11 cellular contexts compared by ENCODE assay signal in the genomic region with DNA sequence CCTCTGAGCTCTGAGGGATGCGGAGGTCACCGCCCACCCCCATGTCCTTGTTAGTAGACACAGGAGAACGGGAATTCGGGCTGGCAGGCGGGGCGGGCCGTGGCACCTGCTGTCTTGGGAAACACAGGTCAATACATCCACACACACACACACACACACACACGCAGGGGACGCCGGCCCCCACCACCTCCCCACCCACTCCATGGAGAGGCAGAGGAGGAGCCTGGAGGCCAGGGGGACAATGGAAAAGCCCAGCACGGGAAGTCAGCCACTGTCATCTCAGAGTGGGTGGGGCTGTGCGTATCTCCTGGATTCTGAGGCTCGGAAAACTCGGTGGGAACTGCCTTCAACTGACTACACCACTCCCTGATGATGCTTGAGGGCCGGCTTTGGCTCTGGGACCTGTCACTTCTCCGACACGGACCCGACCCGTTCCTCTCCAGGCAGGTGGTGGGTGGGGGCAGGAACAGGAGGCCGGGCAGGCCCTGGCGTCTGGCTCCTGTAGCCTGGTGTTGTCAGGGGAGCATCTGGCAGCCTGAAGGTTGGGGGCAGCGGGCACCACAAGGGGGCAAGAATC. TPM values are rescaled to one million over a fixed set of nuclear protein-coding genes. Genes with fewer than 3 reads are reported as not detected.
DNase-seq lines count a peak whose midpoint lies in the region; ATAC-seq and TF ChIP-seq lines count a peak whose summit lies in the region.
"Had no signal": no experiment of that assay in that cellular context is flagged by ENCODE, and none has a peak within 500 bp of the region (broad histone marks: within the 10 kb centered on the region; RNA-seq: fewer than 3 reads in every experiment).

No MANE protein-coding gene starts in this region.

- CTCF ChIA-PET in activated CD8-positive, alpha-beta T cell treated with anti-CD3 and anti-CD28 coated beads for 36 hours (lab: Charles Lee) = interaction anchor here (0.6 kb wide), 1 partner anchor 62 kb away, joined by 3 read pairs; no protein-coding TSS in a partner anchor

- no peak overlapping the region for H3K4me3 ChIP-seq in RWPE2 (ENCODE audit: severe bottlenecking)
- H3K4me3 ChIP-seq in right cardiac atrium (ENCODE audit: low read length) = no peak overlapping the region
- no peak overlapping the region for H3K4me3 ChIP-seq in subcutaneous abdominal adipose tissue (ENCODE audit: low read depth in 1 of 5, low read length in 5 of 5)

- H3K27ac ChIP-seq in RWPE2 (ENCODE audit: poor library complexity, severe bottlenecking) (peak overlapping the region; percentile 16), right cardiac atrium (ENCODE audit: low read length) (no peak overlapping the region), subcutaneous abdominal adipose tissue (ENCODE audit: low read depth, low read length) (peak overlapping the region; percentile 79)

- no peaks in the 10 kb centered on the region for H3K4me1 Mint-ChIP-seq in activated T-cell treated with anti-CD3 and anti-CD28 coated beads, Interleukin-2, amount 50 U/mL, for 24 hours (ENCODE audit: low read depth)
- H3K4me1 Mint-ChIP-seq in activated CD8-positive, alpha-beta T cell treated with anti-CD3 and anti-CD28 coated beads for 36 hours (ENCODE audit: low read depth) = no peaks in the 10 kb centered on the region

- H3K27me3 ChIP-seq in RWPE2 (ENCODE audit: insufficient read depth, poor library complexity, severe bottlenecking) (no peaks in the 10 kb centered on the region), right cardiac atrium (ENCODE audit: control insufficient read depth, insufficient read depth) (no peaks in the 10 kb centered on the region), subcutaneous abdominal adipose tissue (ENCODE audit: control insufficient read depth in 5 of 5, insufficient read depth in 4 of 5, low read length in 5 of 5) (no peaks in the 10 kb centered on the region)

- peaks cover 69% of the 10 kb centered on the region for H3K36me3 Mint-ChIP-seq in activated T-cell treated with anti-CD3 and anti-CD28 coated beads, Interleukin-2, amount 50 U/mL, for 24 hours (ENCODE audit: low read depth)
- H3K36me3 Mint-ChIP-seq in activated CD8-positive, alpha-beta T cell treated with anti-CD3 and anti-CD28 coated beads for 36 hours (ENCODE audit: low read depth) = peaks cover 7% of the 10 kb centered on the region

- no peaks in the 10 kb centered on the region for H3K27me3 Mint-ChIP-seq in activated T-cell treated with anti-CD3 and anti-CD28 coated beads, Interleukin-2, amount 50 U/mL, for 24 hours
- H3K27me3 Mint-ChIP-seq in activated CD8-positive, alpha-beta T cell treated with anti-CD3 and anti-CD28 coated beads for 36 hours = no peaks in the 10 kb centered on the region

- WGBS in right cardiac atrium = 54% methylated on average over 22 of the region's 22 CpGs

- POLR2A ChIA-PET in activated CD8-positive, alpha-beta T cell treated with anti-CD3 and anti-CD28 coated beads for 36 hours (lab: Charles Lee) = interaction anchor here (0.8 kb wide), 1 partner anchor 27 kb away, joined by 3 read pairs; no protein-coding TSS in a partner anchor

- H3K9me3 Mint-ChIP-seq in activated T-cell treated with anti-CD3 and anti-CD28 coated beads, Interleukin-2, amount 50 U/mL, for 24 hours = no peaks in the 10 kb centered on the region
- H3K9me3 Mint-ChIP-seq in activated CD8-positive, alpha-beta T cell treated with anti-CD3 and anti-CD28 coated beads for 36 hours = no peaks in the 10 kb centered on the region

- no peak overlapping the region for H3K4me3 Mint-ChIP-seq in activated T-cell treated with anti-CD3 and anti-CD28 coated beads, Interleukin-2, amount 50 U/mL, for 24 hours
- no peak overlapping the region for H3K4me3 Mint-ChIP-seq in activated CD8-positive, alpha-beta T cell treated with anti-CD3 and anti-CD28 coated beads for 36 hours

- no peak for TF ChIP-seq CTCF in RWPE2 (IDR thresholded peaks at IDR 0.05; ENCODE audit: poor library complexity, severe bottlenecking)
- TF ChIP-seq CTCF in activated CD8-positive, alpha-beta T cell treated with anti-CD3 and anti-CD28 coated beads for 36 hours (IDR thresholded peaks at IDR 0.05) = no peak

- H3K9me3 ChIP-seq in RWPE2 (ENCODE audit: severe bottlenecking) (no peaks in the 10 kb centered on the region), right cardiac atrium (ENCODE audit: control insufficient read depth, low read length) (no peaks in the 10 kb centered on the region), subcutaneous abdominal adipose tissue (ENCODE audit: control insufficient read depth in 5 of 5, low read length in 5 of 5) (no peaks in the 10 kb centered on the region)

- H3K4me1 ChIP-seq in RWPE2 (ENCODE audit: insufficient read depth, poor library complexity, severe bottlenecking) (no peaks in the 10 kb centered on the region), right cardiac atrium (ENCODE audit: control insufficient read depth, insufficient read depth, low read length) (no peaks in the 10 kb centered on the region), subcutaneous abdominal adipose tissue (ENCODE audit: control insufficient read depth in 5 of 5, insufficient read depth in 5 of 5, low read length in 5 of 5) (peaks cover 11 to 51% (median 40%) of the 10 kb centered on the region in 5 donors)

- H3K27ac Mint-ChIP-seq in activated T-cell treated with anti-CD3 and anti-CD28 coated beads, Interleukin-2, amount 50 U/mL, for 24 hours = peak overlapping the region; percentile 44
- no peak overlapping the region for H3K27ac Mint-ChIP-seq in activated CD8-positive, alpha-beta T cell treated with anti-CD3 and anti-CD28 coated beads for 36 hours

- no peak for ATAC-seq in RWPE2 (ENCODE audit: low read depth)
- ATAC-seq in right cardiac atrium = peak; percentile 34 to 80
- ATAC-seq in activated CD8-positive, alpha-beta T cell treated with anti-CD3 and anti-CD28 coated beads for 36 hours = no peak
- ATAC-seq: esophagus mucosa had no signal

- peaks cover 72% of the 10 kb centered on the region for H3K36me3 ChIP-seq in RWPE2 (ENCODE audit: low read depth)
- H3K36me3 ChIP-seq in subcutaneous abdominal adipose tissue (ENCODE audit: control insufficient read depth in 5 of 5, insufficient read depth in 5 of 5, low read length in 5 of 5) = peaks cover 0 to 57% (median 50%) of the 10 kb centered on the region in 5 donors

- DNase-seq in activated T-cell treated with anti-CD3 and anti-CD28 coated beads, Interleukin-2, amount 50 U/mL, for 24 hours = no peak
- no peak for DNase-seq in activated T-cell treated with anti-CD3 and anti-CD28 coated beads, Interleukin-2, amount 50 U/mL, for 1 hour
- DNase-seq in RWPE2 (ENCODE audit: low spot score) (no peak), right cardiac atrium (peak in 2 of 3 donors; percentile 64 to 73), NAMALWA (ENCODE audit: low spot score) (no peak), SIG-M5 (lab: John Stamatoyannopoulos, UW) (no peak)
- DNase-seq in activated CD8-positive, alpha-beta T cell treated with anti-CD3 and anti-CD28 coated beads for 36 hours = no peak
- DNase-seq: DMS53, retina had no signal

- no peak overlapping the region for H3K9ac ChIP-seq in subcutaneous abdominal adipose tissue (ENCODE audit: low read length in 5 of 5)

- intact Hi-C loops in right cardiac atrium (cut with DNase I) = no loop called here
- intact Hi-C loops in activated CD8-positive, alpha-beta T cell treated with anti-CD3 and anti-CD28 coated beads for 36 hours (cut with micrococcal nuclease) = loop anchor here (10.0 kb wide), 1 partner anchor 64 kb away; no protein-coding TSS in a partner anchor

RNA-seq across cellular contexts. Expression of gene TMEM184B, which starts 18.5 kb away (rescaled TPM):
- total RNA-seq in right cardiac atrium = 10 to 100 TPM; 48.2 to 55.8 (median 49.5) TPM
- polyA plus RNA-seq in right cardiac atrium = 32.2 TPM
- total RNA-seq in activated CD8-positive, alpha-beta T cell treated with anti-CD3 and anti-CD28 coated beads for 36 hours = 10 to 100 TPM; 15.7 to 16.8 TPM

RNA-seq across cellular contexts. Expression of gene CSNK1E, which starts 25.9 kb away (rescaled TPM):
- 10 to 100 TPM; 69.7 to 88.6 (median 81.0) TPM for total RNA-seq in right cardiac atrium
- 76.3 TPM for polyA plus RNA-seq in right cardiac atrium
- total RNA-seq in activated CD8-positive, alpha-beta T cell treated with anti-CD3 and anti-CD28 coated beads for 36 hours = 100 to 1,000 TPM; 123 TPM

Comparison
In these comparisons a context has a peak if more than half of its experiments do, and no peak if none do; other contexts are left out.
1. DNase-seq: peak in right cardiac atrium (2 of 3); none in activated T-cell treated with anti-CD3 and anti-CD28 coated beads, Interleukin-2, amount 50 U/mL, for 24 hours (single experiment), activated T-cell treated with anti-CD3 and anti-CD28 coated beads, Interleukin-2, amount 50 U/mL, for 1 hour (single experiment), RWPE2 (single experiment), NAMALWA (single experiment), SIG-M5 (single experiment) and activated CD8-positive, alpha-beta T cell treated with anti-CD3 and anti-CD28 coated beads for 36 hours (single experiment).
2. ATAC-seq: peak in right cardiac atrium (2 of 2); none in RWPE2 (single experiment) and activated CD8-positive, alpha-beta T cell treated with anti-CD3 and anti-CD28 coated beads for 36 hours (single experiment).